In genomic region chr2:39194686-39195085, GRCh38 we compare ENCODE assay signal across 9 cellular contexts. TPM values are rescaled to one million over a fixed set of nuclear protein-coding genes. Genes with fewer than 3 reads are reported as not detected.
"Had no signal": no experiment of that assay in that cellular context is flagged by ENCODE, and none has a peak within 500 bp of the region (broad histone marks: within the 10 kb centered on the region; RNA-seq: fewer than 3 reads in every experiment).

No MANE protein-coding gene starts in this region.

- H3K27ac ChIP-seq: GM23248, KMS-11 had no signal

- H2AFZ ChIP-seq: GM23248 had no signal

- H3K9ac ChIP-seq: GM23248, KMS-11 had no signal

- FAIRE-seq: H54, HTR-8/SVneo had no signal

- DNase-seq: GM23248, GOT3, H9, HCEC 1CT, KBM-7 had no signal

- H3K4me3 ChIP-seq: GM23248 had no signal

- H3K4me2 ChIP-seq: KMS-11 had no signal

RNA-seq across cellular contexts. Expression of gene CDKL4, which starts 49.1 kb away (rescaled TPM):
- total RNA-seq: H9, HT-29 had no signal
- polyA plus RNA-seq: GM23248 had no signal
